1 cellular context compared by ENCODE assay signal in genomic region chr15:35319354-35319753, GRCh38.
TF ChIP-seq lines count a peak whose summit lies in the region.

No MANE protein-coding gene starts in this region.

TF ChIP-seq in HCT116, 20 proteins besides CTCF, POLR2A, EP300 and RAD21 (continued from another document):
- TF ChIP-seq POLR2AphosphoS5 (IDR thresholded peaks at IDR 0.05; ENCODE audit: low read depth, low read length) = no peak
